ENCODE assay signal across 12 cellular contexts in the genomic region with DNA sequence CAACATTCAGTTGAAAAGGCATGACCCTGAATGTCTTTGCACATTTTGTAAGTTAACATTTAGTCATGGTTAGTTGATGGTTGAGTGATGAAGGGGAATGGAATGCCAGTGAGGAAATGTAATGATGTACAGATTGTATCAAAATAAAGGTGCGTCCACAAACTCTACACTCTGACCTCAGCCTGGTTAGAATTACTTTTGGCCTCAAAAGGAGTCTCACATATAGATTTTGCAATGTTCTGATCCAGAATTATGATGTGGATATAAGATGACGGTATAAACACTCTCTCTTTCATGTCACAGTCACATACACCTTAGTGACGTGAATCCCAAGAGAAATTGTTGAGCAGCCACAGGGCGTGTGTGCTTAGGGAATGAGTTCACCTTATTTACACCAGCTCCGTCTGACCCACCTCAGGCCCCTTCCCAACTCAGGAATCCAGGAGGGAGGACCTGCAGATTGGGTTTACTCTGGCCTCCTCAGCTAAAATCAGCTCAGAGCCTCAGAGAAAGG.
DNase-seq lines count a peak whose midpoint lies in the region; ATAC-seq and TF ChIP-seq lines count a peak whose summit lies in the region.
"Had no signal": no experiment of that assay in that cellular context is flagged by ENCODE, and none has a peak within 500 bp of the region (broad histone marks: within the 10 kb centered on the region; RNA-seq: fewer than 3 reads in every experiment).

No MANE protein-coding gene starts in this region.

- CTCF ChIA-PET in Calu3 (lab: Charles Lee), result no interaction called here
- CTCF ChIA-PET in PC-3 (lab: Charles Lee), result no interaction called here
- CTCF ChIA-PET in activated CD8-positive, alpha-beta T cell treated with anti-CD3 and anti-CD28 coated beads for 36 hours (lab: Charles Lee), result interaction anchor here (1.7 to 9.0 kb wide), 3 partner anchors 8 to 236 kb away, joined by 4 to 126 read pairs (median 10); a partner anchor contains a TSS
- CTCF ChIA-PET in T-cell (lab: Charles Lee), result interaction anchor here in 1 of 2 donors (0.5 kb wide), 1 partner anchor 10 kb away, joined by 7 read pairs; no protein-coding TSS in a partner anchor

- no TSS peak for BruUV-seq in Calu3 (replicated peaks; lab: Mats Ljungman, UMichigan)
- BruUV-seq in PC-3 (replicated peaks; lab: Mats Ljungman, UMichigan), result no TSS peak

- H3K27ac Mint-ChIP-seq in Calu3 (ENCODE audit: unreplicated experiment) (peak overlapping the region; percentile 88), osteocyte (ENCODE audit: unreplicated experiment) (peak overlapping the region; percentile 28), T-cell (no peak overlapping the region)
- H3K27ac Mint-ChIP-seq in activated CD8-positive, alpha-beta T cell treated with anti-CD3 and anti-CD28 coated beads for 36 hours, result no peak overlapping the region
- H3K27ac Mint-ChIP-seq: activated B cell treated with CpG ODN at 0.5 μM for 24 hours had no signal

- H3K4me3 ChIP-seq in PC-3 (ENCODE audit: low read length), result no peak overlapping the region
- H3K4me3 ChIP-seq: dorsolateral prefrontal cortex had no signal

- DNase-seq in Calu3, result no peak
- DNase-seq in PC-3, result peak; percentile 97
- no peak for DNase-seq in osteocyte (ENCODE audit: extremely low spot score, unreplicated experiment)
- no peak for DNase-seq in pons (ENCODE audit: low spot score)
- no peak for DNase-seq in activated CD8-positive, alpha-beta T cell treated with anti-CD3 and anti-CD28 coated beads for 36 hours
- no peak for DNase-seq in T-cell
- DNase-seq in NCI-H2081 (lab: John Stamatoyannopoulos, UW), result no peak
- DNase-seq: activated B cell treated with CpG ODN at 0.5 μM for 24 hours, activated gamma-delta T cell, DMS79 had no signal

- H3K27me3 Mint-ChIP-seq in Calu3 (ENCODE audit: unreplicated experiment) (no peaks in the 10 kb centered on the region), osteocyte (ENCODE audit: unreplicated experiment) (no peaks in the 10 kb centered on the region), T-cell (peaks cover 0 to 1% of the 10 kb centered on the region in 2 donors)
- H3K27me3 Mint-ChIP-seq in activated CD8-positive, alpha-beta T cell treated with anti-CD3 and anti-CD28 coated beads for 36 hours, result peaks cover 5% of the 10 kb centered on the region

- H3K4me1 ChIP-seq in PC-3 (ENCODE audit: insufficient read depth, low read length), result peaks cover 77% of the 10 kb centered on the region

- TF ChIP-seq CTCF in Calu3 (IDR thresholded peaks at IDR 0.05; ENCODE audit: unreplicated experiment) (no peak), PC-3 (conservative IDR thresholded peaks at IDR 0.05; ENCODE audit: low read depth, low read length) (no peak), osteocyte (IDR thresholded peaks at IDR 0.05) (no peak)
- TF ChIP-seq CTCF in activated CD8-positive, alpha-beta T cell treated with anti-CD3 and anti-CD28 coated beads for 36 hours (IDR thresholded peaks at IDR 0.05), result no peak

- no peaks in the 10 kb centered on the region for H3K36me3 ChIP-seq in PC-3 (ENCODE audit: low read depth, low read length)

- H3K4me1 Mint-ChIP-seq in Calu3 (ENCODE audit: low read depth, unreplicated experiment) (peaks cover 59% of the 10 kb centered on the region), osteocyte (ENCODE audit: unreplicated experiment) (peaks cover 24% of the 10 kb centered on the region), T-cell (peaks cover 13% of the 10 kb centered on the region in 3 donors)
- peaks cover 10% of the 10 kb centered on the region for H3K4me1 Mint-ChIP-seq in activated CD8-positive, alpha-beta T cell treated with anti-CD3 and anti-CD28 coated beads for 36 hours (ENCODE audit: low read depth)

- peaks cover 25% of the 10 kb centered on the region for H3K36me3 Mint-ChIP-seq in Calu3 (ENCODE audit: insufficient read depth, unreplicated experiment)
- H3K36me3 Mint-ChIP-seq in osteocyte (ENCODE audit: unreplicated experiment), result peaks cover 2% of the 10 kb centered on the region
- H3K36me3 Mint-ChIP-seq in activated CD8-positive, alpha-beta T cell treated with anti-CD3 and anti-CD28 coated beads for 36 hours (ENCODE audit: low read depth), result no peaks in the 10 kb centered on the region
- H3K36me3 Mint-ChIP-seq in T-cell, result no peaks in the 10 kb centered on the region

- H3K9me2 ChIP-seq in PC-3 (replicated peaks; ENCODE audit: low read length), result no peaks in the 10 kb centered on the region

- H3K4me3 Mint-ChIP-seq in Calu3 (ENCODE audit: low read depth, unreplicated experiment), result peak overlapping the region; percentile 8
- no peak overlapping the region for H3K4me3 Mint-ChIP-seq in osteocyte (ENCODE audit: unreplicated experiment)
- H3K4me3 Mint-ChIP-seq in activated CD8-positive, alpha-beta T cell treated with anti-CD3 and anti-CD28 coated beads for 36 hours, result no peak overlapping the region
- no peak overlapping the region for H3K4me3 Mint-ChIP-seq in T-cell
- H3K4me3 Mint-ChIP-seq: activated B cell treated with CpG ODN at 0.5 μM for 24 hours had no signal

- no peaks in the 10 kb centered on the region for H3K9me3 ChIP-seq in PC-3 (ENCODE audit: low read length)

- peak overlapping the region; percentile 92 for H3K27ac ChIP-seq in PC-3 (ENCODE audit: low read length)
- H3K27ac ChIP-seq: dorsolateral prefrontal cortex had no signal

- H3K9ac ChIP-seq in PC-3 (ENCODE audit: low read length), result peak overlapping the region; percentile 78

- ATAC-seq in PC-3, result peak; percentile 77
- ATAC-seq in esophagus mucosa, result peak; percentile 82
- no peak for ATAC-seq in activated CD8-positive, alpha-beta T cell treated with anti-CD3 and anti-CD28 coated beads for 36 hours
- no peak for ATAC-seq in T-cell (replicated peaks in 1 of 4)

- peak overlapping the region; percentile 51 for H3K4me2 ChIP-seq in PC-3 (ENCODE audit: low read length)

- no peak overlapping the region for H2AFZ ChIP-seq in PC-3 (ENCODE audit: low read length)

- H3K9me3 Mint-ChIP-seq in Calu3 (ENCODE audit: low read depth, unreplicated experiment) (no peaks in the 10 kb centered on the region), osteocyte (ENCODE audit: unreplicated experiment) (peaks cover 3% of the 10 kb centered on the region), T-cell (no peaks in the 10 kb centered on the region)
- peaks cover 4% of the 10 kb centered on the region for H3K9me3 Mint-ChIP-seq in activated CD8-positive, alpha-beta T cell treated with anti-CD3 and anti-CD28 coated beads for 36 hours

- POLR2A ChIA-PET in PC-3 (lab: Charles Lee; ENCODE audit: unreplicated experiment) (interaction anchor here (0.6 kb wide), 1 partner anchor 101 kb away, joined by 3 read pairs; no protein-coding TSS in a partner anchor), T-cell (lab: Charles Lee) (no interaction called here)
- POLR2A ChIA-PET in activated CD8-positive, alpha-beta T cell treated with anti-CD3 and anti-CD28 coated beads for 36 hours (lab: Charles Lee), result no interaction called here

- no peaks in the 10 kb centered on the region for H4K20me1 ChIP-seq in PC-3 (ENCODE audit: low read length)

- no peaks in the 10 kb centered on the region for H3K27me3 ChIP-seq in PC-3 (ENCODE audit: low read length)
- H3K27me3 ChIP-seq: dorsolateral prefrontal cortex had no signal

- no peaks in the 10 kb centered on the region for H3K79me2 ChIP-seq in PC-3 (ENCODE audit: low read length)

- intact Hi-C loops in Calu3 (cut with micrococcal nuclease; ENCODE audit: unreplicated experiment), result no loop called here
- intact Hi-C loops in PC-3 (cut with micrococcal nuclease), result loop anchor here (2.0 to 5.0 kb wide), 2 partner anchors 101 to 251 kb away; no protein-coding TSS in a partner anchor
- intact Hi-C loops in activated CD8-positive, alpha-beta T cell treated with anti-CD3 and anti-CD28 coated beads for 36 hours (cut with micrococcal nuclease), result no loop called here

- peaks cover 15% of the 10 kb centered on the region for H3F3A ChIP-seq in PC-3 (ENCODE audit: low read length, unreplicated experiment)

Comparison
In these comparisons a context has a peak if more than half of its experiments do, and no peak if none do; other contexts are left out.
1. H3K27ac Mint-ChIP-seq: peak in Calu3 (single experiment) and osteocyte (single experiment); none in activated CD8-positive, alpha-beta T cell treated with anti-CD3 and anti-CD28 coated beads for 36 hours (single experiment) and T-cell (0 of 2).
2. ATAC-seq: peak in PC-3 (single experiment) and esophagus mucosa (single experiment); none in activated CD8-positive, alpha-beta T cell treated with anti-CD3 and anti-CD28 coated beads for 36 hours (single experiment) and T-cell (0 of 4).